ENCODE assay signal across 8 cellular contexts in genomic region chr11:61967177-61967923, GRCh38. TPM values are rescaled to one million over a fixed set of nuclear protein-coding genes. Genes with fewer than 3 reads are reported as not detected.
A peak's percentile ranks its signal among the peaks of the same experiment; 100 is the strongest.
DNase-seq lines count a peak whose midpoint lies in the region; TF ChIP-seq lines count a peak whose summit lies in the region.

FTH1 (minus strand) TSS chr11:61967634; CDS start chr11:61967425, 209 bp downstream.

- H3K4me3 ChIP-seq in DOHH2 (ENCODE audit: low read length), result peak within 1 kb of the TSS; percentile 98
- H3K4me3 ChIP-seq in SJCRH30, result peak within 1 kb of the TSS; percentile 79
- peak within 1 kb of the TSS; percentile 97 to 100 for H3K4me3 ChIP-seq in foreskin fibroblast (ENCODE audit: low read depth in 1 of 2, low read length in 2 of 2)
- peak within 1 kb of the TSS; percentile 95 for H3K4me3 ChIP-seq in neural progenitor cell

- peak; percentile 86 for DNase-seq in H4 (ENCODE audit: low spot score)
- peak; percentile 86 for DNase-seq in M059J (ENCODE audit: low read depth)
- peak; percentile 82 to 88 for DNase-seq in SJCRH30
- DNase-seq in activated gamma-delta T cell treated with Interleukin-2 at 50 U/mL for 16 hours, result peak; percentile 87
- peak; percentile 90 to 97 for DNase-seq in foreskin fibroblast
- peak; percentile 97 for DNase-seq in neural progenitor cell (ENCODE audit: low spot score)
- DNase-seq in stromal cell of bone marrow (ENCODE audit: low read depth), result peak; percentile 88

- peaks cover 30% of the 10 kb centered on the region for H3F3A ChIP-seq in DOHH2 (ENCODE audit: control insufficient read depth, insufficient read depth)
- H3F3A ChIP-seq in neural progenitor cell (ENCODE audit: low read depth), result peaks cover 62% of the 10 kb centered on the region

- peaks cover 76% of the 10 kb centered on the region for H3K4me1 ChIP-seq in DOHH2 (ENCODE audit: control insufficient read depth, low read length)
- H3K4me1 ChIP-seq in SJCRH30, result peaks cover 11% of the 10 kb centered on the region
- H3K4me1 ChIP-seq in neural progenitor cell, result peaks cover 28% of the 10 kb centered on the region

- H3K27me3 ChIP-seq in DOHH2 (ENCODE audit: control insufficient read depth, low read length), result no peaks in the 10 kb centered on the region
- no peaks in the 10 kb centered on the region for H3K27me3 ChIP-seq in SJCRH30
- H3K27me3 ChIP-seq in neural progenitor cell, result no peaks in the 10 kb centered on the region

- H2AFZ ChIP-seq in neural progenitor cell (replicated peaks), result peak within 1 kb of the TSS; percentile 1

- peaks cover 43% of the 10 kb centered on the region for H3K4me1 Mint-ChIP-seq in neural progenitor cell

- peaks cover 26% of the 10 kb centered on the region for H3K79me2 ChIP-seq in DOHH2 (ENCODE audit: control insufficient read depth, low read length)
- H3K79me2 ChIP-seq in neural progenitor cell (ENCODE audit: low read depth), result peaks cover 50% of the 10 kb centered on the region

- H4K20me1 ChIP-seq in DOHH2 (ENCODE audit: control insufficient read depth, insufficient read depth, low read depth, low read length) (peaks cover 33% of the 10 kb centered on the region), neural progenitor cell (ENCODE audit: low read depth) (peaks cover 37% of the 10 kb centered on the region)

- H3K27ac Mint-ChIP-seq in neural progenitor cell, result peak within 1 kb of the TSS; percentile 82

- H3K36me3 ChIP-seq in DOHH2 (ENCODE audit: control insufficient read depth, low read length), result peaks cover 46% of the 10 kb centered on the region
- H3K36me3 ChIP-seq in SJCRH30, result peaks cover 17% of the 10 kb centered on the region
- H3K36me3 ChIP-seq in neural progenitor cell, result peaks cover 14% of the 10 kb centered on the region

- H3K9ac ChIP-seq in neural progenitor cell, result peak within 1 kb of the TSS; percentile 76

- H3K27me3 Mint-ChIP-seq in neural progenitor cell (ENCODE audit: insufficient read depth, low read depth), result peaks cover 11% of the 10 kb centered on the region

- TF ChIP-seq CTCF in DOHH2 (IDR thresholded peaks at IDR 0.05; ENCODE audit: low read depth, low read length, poor library complexity, severe bottlenecking), result no peak
- TF ChIP-seq CTCF in foreskin fibroblast (IDR thresholded peaks at IDR 0.05; ENCODE audit: low read depth, low read length), result no peak
- TF ChIP-seq CTCF in neural progenitor cell (IDR thresholded peaks at IDR 0.05), result no peak

- H3K27ac ChIP-seq in DOHH2 (ENCODE audit: low read depth, low read length) (peak within 1 kb of the TSS; percentile 74), SJCRH30 (peak within 1 kb of the TSS; percentile 74), neural progenitor cell (peak within 1 kb of the TSS; percentile 81)

- no peaks in the 10 kb centered on the region for H3K9me3 Mint-ChIP-seq in neural progenitor cell

- no peaks in the 10 kb centered on the region for H3K9me2 ChIP-seq in DOHH2 (replicated peaks; ENCODE audit: control insufficient read depth, low read length)

- no peaks in the 10 kb centered on the region for H3K9me3 ChIP-seq in DOHH2 (ENCODE audit: control insufficient read depth, insufficient read depth, low read length)
- H3K9me3 ChIP-seq in SJCRH30 (replicated peaks), result no peaks in the 10 kb centered on the region
- no peaks in the 10 kb centered on the region for H3K9me3 ChIP-seq in neural progenitor cell (ENCODE audit: low read depth)

- H3K4me3 Mint-ChIP-seq in neural progenitor cell, result peak within 1 kb of the TSS; percentile 98

- peaks cover 28% of the 10 kb centered on the region for H3K36me3 Mint-ChIP-seq in neural progenitor cell

- H3K4me2 ChIP-seq in DOHH2 (ENCODE audit: low read length) (peak within 1 kb of the TSS; percentile 73), neural progenitor cell (peak within 1 kb of the TSS; percentile 89)

RNA-seq across cellular contexts. Expression of gene FTH1, which starts in this region (rescaled TPM):
- total RNA-seq in H4 (2014; rRNA removed; shearing (Covaris generic)), result 966 and 1,264 TPM in 2 replicates
- total RNA-seq in M059J (2014; rRNA removed; shearing (Covaris generic)), result 645 and 948 TPM in 2 replicates
- total RNA-seq in SJCRH30 (2014; rRNA removed; shearing (Covaris generic)), result 349 and 357 TPM in 2 replicates
- total RNA-seq in neural progenitor cell (ENCODE audit: low replicate concordance), result 649 and 846 TPM in 2 replicates

Comparison
In these comparisons a context has a peak if more than half of its experiments do, and no peak if none do; other contexts are left out.
1. Peak in every context shown above with its lines: DNase-seq, H3K4me3 ChIP-seq and H3K27ac ChIP-seq.